Comparison of ENCODE assay signal across 10 cellular contexts in genomic region chr15:57485869-57486268, GRCh38.
DNase-seq lines count a peak whose midpoint lies in the region; ATAC-seq, FAIRE-seq and TF ChIP-seq lines count a peak whose summit lies in the region.
"Had no signal": no experiment of that assay in that cellular context is flagged by ENCODE, and none has a peak within 500 bp of the region (broad histone marks: within the 10 kb centered on the region; RNA-seq: fewer than 3 reads in every experiment).

No MANE protein-coding gene starts in this region.

- POLR2A ChIA-PET in A549 (lab: Yijun Ruan, JAX): interaction anchor here (0.6 to 1.1 kb wide), 2 partner anchors 59 to 566 kb away, joined by 3 to 4 read pairs; no protein-coding TSS in a partner anchor

- in situ Hi-C loops in astrocyte of the cerebellum (cut with HindIII; ENCODE audit: low sequenced_read_pairs): no loop called here

- peak overlapping the region; percentile 60 for H3K4me2 ChIP-seq in A549

- no peak overlapping the region for H3K9ac ChIP-seq in kidney (ENCODE audit: low read length in 2 of 2)

- peak; percentile 100 for ATAC-seq in A549
- ATAC-seq in GM21526 (IDR thresholded peaks at IDR 0.05; ENCODE audit: low FRiP score, unreplicated experiment): no peak
- ATAC-seq in GM21423 (IDR thresholded peaks at IDR 0.05; ENCODE audit: unreplicated experiment): no peak
- ATAC-seq: natural killer cell treated with Interleukin-12 subunit alpha and Interleukin-12 subunit beta and Interleukin-15 and Interleukin-18, amount 100 ng/mL, for 72 hours had no signal

- TF ChIP-seq CTCF in A549 (IDR thresholded peaks at IDR 0.05): no peak
- TF ChIP-seq CTCF in astrocyte of the cerebellum (IDR thresholded peaks at IDR 0.05; ENCODE audit: low read depth, low read length, missing control alignments): no peak
- no peak for TF ChIP-seq CTCF in kidney (IDR thresholded peaks at IDR 0.05; ENCODE audit: borderline replicate concordance, extremely low read depth, insufficient read depth)

- H3K4me3 ChIP-seq in A549 (no peak overlapping the region), astrocyte of the cerebellum (ENCODE audit: low read depth, low read length) (no peak overlapping the region), kidney (ENCODE audit: low read length in 2 of 2) (no peak overlapping the region)

- WGBS in A549 (ENCODE audit: missing lambda C conversion rate): 0% methylated on average over 2 of the region's 2 CpGs

- H3K9me3 ChIP-seq in A549 (no peaks in the 10 kb centered on the region), kidney (ENCODE audit: control insufficient read depth in 1 of 2, low read length in 2 of 2) (no peaks in the 10 kb centered on the region)

- TF ChIP-seq RAD21 in A549 (conservative IDR thresholded peaks at IDR 0.05 in 1 of 2, IDR thresholded peaks at IDR 0.05 in 1 of 2): peak; percentile 13 to 29; a peak in 1 of 5 replicates

- H3K4me1 ChIP-seq in A549 (peaks cover 20% of the 10 kb centered on the region), kidney (ENCODE audit: control insufficient read depth in 1 of 2, insufficient read depth in 1 of 2, low read depth in 1 of 2, low read length in 2 of 2) (peaks cover 13 to 23% of the 10 kb centered on the region in 2 donors)

- peak; percentile 32 to 46; a peak in 2 of 5 replicates for TF ChIP-seq EP300 in A549 (IDR thresholded peaks at IDR 0.05)

- peak; percentile 97 for FAIRE-seq in A549 (lab: Jason Lieb, UNC)
- peak; percentile 67 for FAIRE-seq in kidney (lab: Jason Lieb, UNC)

- TF ChIP-seq POLR2A in A549 (IDR thresholded peaks at IDR 0.05; ENCODE audit: low read length): no peak

- CTCF ChIA-PET in A549 (lab: Yijun Ruan, JAX): interaction anchor here (0.7 to 3.2 kb wide), 9 partner anchors 9 to 145 kb away, joined by 3 to 15 read pairs (median 5); no protein-coding TSS in a partner anchor

- intact Hi-C loops in kidney (cut with DNase I): no loop called here

- H3K27ac ChIP-seq in A549 (peak overlapping the region; percentile 69 to 83), kidney (ENCODE audit: low read depth in 2 of 2, low read length in 2 of 2) (peak overlapping the region; percentile 66 to 93)

- peaks cover 4 to 5% of the 10 kb centered on the region in 2 donors for H3K36me3 ChIP-seq in kidney (ENCODE audit: control insufficient read depth in 1 of 2, insufficient read depth in 2 of 2, low read length in 2 of 2)

- peak; percentile 88 to 95 for DNase-seq in A549 (ENCODE audit: low read depth in 1 of 2, low spot score in 1 of 2)
- DNase-seq in HS-27A (ENCODE audit: low read depth): peak; percentile 97
- peak; percentile 28 for DNase-seq in astrocyte of the cerebellum (ENCODE audit: low read depth)
- peak; percentile 91 for DNase-seq in kidney
- DNase-seq in stimulated activated CD4-positive, alpha-beta T cell treated with anti-CD3 and anti-CD28 coated beads, Interleukin-2, amount 100 ng/mL, for 48 hours: no peak
- DNase-seq in GM19240 (ENCODE audit: insufficient read length, low spot score): no peak
- DNase-seq: NCI-H187 had no signal

TF ChIP-seq in A549, 52 proteins besides CTCF, POLR2A, EP300 and RAD21:
- TF ChIP-seq GATA3 (IDR thresholded peaks at IDR 0.05; ENCODE audit: borderline replicate concordance) (peak; percentile 73; the same call in 1 of the 2 replicates), RFX5 (IDR thresholded peaks at IDR 0.05) (no peak), JUN (IDR thresholded peaks at IDR 0.05) (peak in 1 of 2 experiments; percentile 64; a peak in 2 of 5 replicates), MAFK (IDR thresholded peaks at IDR 0.05; ENCODE audit: partially characterized antibody) (peak; percentile 89), FOSL2 (IDR thresholded peaks at IDR 0.05) (peak; percentile 96), FOSL2 (CRISPR knock-in tag; IDR thresholded peaks at IDR 0.05) (peak; percentile 97), JUNB (IDR thresholded peaks at IDR 0.05) (peak; percentile 91), HDAC2 (IDR thresholded peaks at IDR 0.05) (no peak), EHMT2 (IDR thresholded peaks at IDR 0.05; ENCODE audit: low read depth) (no peak), FOXS1 (CRISPR knock-in tag; IDR thresholded peaks at IDR 0.05) (peak; percentile 13; the same call in 1 of the 2 replicates)
- TF ChIP-seq, protein P1, sequence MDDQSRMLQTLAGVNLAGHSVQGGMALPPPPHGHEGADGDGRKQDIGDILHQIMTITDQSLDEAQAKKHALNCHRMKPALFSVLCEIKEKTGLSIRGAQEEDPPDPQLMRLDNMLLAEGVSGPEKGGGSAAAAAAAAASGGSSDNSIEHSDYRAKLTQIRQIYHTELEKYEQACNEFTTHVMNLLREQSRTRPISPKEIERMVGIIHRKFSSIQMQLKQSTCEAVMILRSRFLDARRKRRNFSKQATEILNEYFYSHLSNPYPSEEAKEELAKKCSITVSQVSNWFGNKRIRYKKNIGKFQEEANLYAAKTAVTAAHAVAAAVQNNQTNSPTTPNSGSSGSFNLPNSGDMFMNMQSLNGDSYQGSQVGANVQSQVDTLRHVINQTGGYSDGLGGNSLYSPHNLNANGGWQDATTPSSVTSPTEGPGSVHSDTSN (IDR thresholded peaks at IDR 0.05): peak; percentile 80
- TF ChIP-seq, protein P2, sequence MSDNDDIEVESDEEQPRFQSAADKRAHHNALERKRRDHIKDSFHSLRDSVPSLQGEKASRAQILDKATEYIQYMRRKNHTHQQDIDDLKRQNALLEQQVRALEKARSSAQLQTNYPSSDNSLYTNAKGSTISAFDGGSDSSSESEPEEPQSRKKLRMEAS (IDR thresholded peaks at IDR 0.05): peak; percentile 63

Comparison
In these comparisons a context has a peak if more than half of its experiments do, and no peak if none do; other contexts are left out.
1. ATAC-seq: peak in A549 (2 of 2); none in GM21526 (single experiment) and GM21423 (single experiment).
2. DNase-seq: peak in A549 (2 of 2), HS-27A (single experiment), astrocyte of the cerebellum (single experiment) and kidney (single experiment); none in stimulated activated CD4-positive, alpha-beta T cell treated with anti-CD3 and anti-CD28 coated beads, Interleukin-2, amount 100 ng/mL, for 48 hours (0 of 2) and GM19240 (single experiment).